In the genomic region with DNA sequence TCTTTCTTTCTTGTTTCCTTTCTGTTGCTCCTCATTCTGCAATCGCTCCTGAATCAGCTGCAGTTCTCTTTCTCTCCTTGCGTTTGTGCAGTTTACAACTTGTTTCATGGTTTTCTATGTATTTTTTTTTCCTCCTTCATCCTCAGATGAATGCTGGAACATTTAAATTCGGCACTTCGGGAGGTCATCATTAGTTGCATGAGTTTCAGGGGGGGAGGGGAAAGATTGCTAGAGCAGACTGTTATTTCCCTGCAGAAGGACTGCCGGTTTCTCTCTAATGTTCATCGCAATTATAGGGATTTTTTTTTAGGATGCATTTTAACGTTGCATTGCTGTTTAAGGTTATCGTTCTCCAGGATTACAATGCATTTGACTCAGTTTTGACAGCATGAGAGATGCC, we compare ENCODE assay signal across 9 cellular contexts. TPM values are rescaled to one million over a fixed set of nuclear protein-coding genes. Genes with fewer than 3 reads are reported as not detected.
DNase-seq lines count a peak whose midpoint lies in the region; ATAC-seq and TF ChIP-seq lines count a peak whose summit lies in the region.
"Had no signal": no experiment of that assay in that cellular context is flagged by ENCODE, and none has a peak within 500 bp of the region (broad histone marks: within the 10 kb centered on the region; RNA-seq: fewer than 3 reads in every experiment).

No MANE protein-coding gene starts in this region.

- peaks cover 45% of the 10 kb centered on the region for H3K4me1 Mint-ChIP-seq in GM23338

- H3K9me3 ChIP-seq in ascending aorta (no peaks in the 10 kb centered on the region), iPS DF 6.9 (ENCODE audit: control insufficient read depth, insufficient read depth, low read length) (no peaks in the 10 kb centered on the region)

- TF ChIP-seq CTCF in GM23338 (conservative IDR thresholded peaks at IDR 0.05; ENCODE audit: low read depth in 2 of 2) (no peak), ascending aorta (IDR thresholded peaks at IDR 0.05) (no peak)

- no peaks in the 10 kb centered on the region for H3K79me2 ChIP-seq in GM23338 (replicated peaks; ENCODE audit: insufficient read depth)

- H3K4me3 Mint-ChIP-seq in GM23338: peak overlapping the region; percentile 89

- no CpG with 5 or more reads among the region's 8 CpGs for WGBS in iPS DF 6.9 (ENCODE audit: insufficient coverage, insufficient read length)

- H3K9me2 ChIP-seq in GM23338 (ENCODE audit: insufficient read depth): no peaks in the 10 kb centered on the region

- no peaks in the 10 kb centered on the region; the same call in 2 of the 3 replicates for H3K9me3 Mint-ChIP-seq in GM23338

- H2AFZ ChIP-seq in GM23338: peak overlapping the region; percentile 98

- no peaks in the 10 kb centered on the region; the same call in 2 of the 3 replicates for H3K36me3 Mint-ChIP-seq in GM23338 (ENCODE audit: low read depth)

- intact Hi-C loops in ascending aorta (cut with DNase I): no loop called here

- H3K27ac ChIP-seq in GM23338 (ENCODE audit: low read depth) (peak overlapping the region; percentile 21; the same call in 1 of the 2 replicates), ascending aorta (no peak overlapping the region), iPS DF 6.9 (ENCODE audit: low read length) (no peak overlapping the region)
- H3K27ac ChIP-seq: VCaP had no signal

- no peaks in the 10 kb centered on the region for H3F3A ChIP-seq in GM23338 (replicated peaks; ENCODE audit: low read depth)

- H3K4me3 ChIP-seq in GM23338: peak overlapping the region; percentile 91
- H3K4me3 ChIP-seq in ascending aorta: peak overlapping the region; percentile 42 to 58
- peak overlapping the region; percentile 57; the same call in 1 of the 2 replicates for H3K4me3 ChIP-seq in iPS DF 6.9 (ENCODE audit: low read length)
- H3K4me3 ChIP-seq in skeletal muscle cell (ENCODE audit: low read depth, low read length): peak overlapping the region; percentile 59

- H3K27me3 Mint-ChIP-seq in GM23338 (ENCODE audit: insufficient read depth, low read depth, poor library complexity): peaks cover 10% of the 10 kb centered on the region

- no peak for ATAC-seq in GM23338

- H3K27me3 ChIP-seq in GM23338 (ENCODE audit: insufficient read depth) (peaks cover 14% of the 10 kb centered on the region), ascending aorta (no peaks in the 10 kb centered on the region), iPS DF 6.9 (ENCODE audit: control insufficient read depth, insufficient read depth, low read length) (peaks cover 3% of the 10 kb centered on the region; the same call in 1 of the 2 replicates)

- H3K27ac Mint-ChIP-seq in GM23338: no peak overlapping the region

- H3K36me3 ChIP-seq in GM23338 (ENCODE audit: insufficient read depth) (no peaks in the 10 kb centered on the region), ascending aorta (no peaks in the 10 kb centered on the region), iPS DF 6.9 (ENCODE audit: control insufficient read depth, insufficient read depth, low read length) (no peaks in the 10 kb centered on the region)

- no peaks in the 10 kb centered on the region for H4K20me1 ChIP-seq in GM23338 (replicated peaks; ENCODE audit: insufficient read depth)

- peak; percentile 12 for DNase-seq in GM23338 (ENCODE audit: low spot score)
- DNase-seq in ascending aorta (ENCODE audit: low spot score in 2 of 2): no peak
- DNase-seq in iPS DF 6.9 (ENCODE audit: low read depth, low spot score): no peak
- no peak for DNase-seq in skeletal muscle cell (ENCODE audit: low read depth)
- DNase-seq in central memory CD4-positive, alpha-beta T cell: no peak
- no peak for DNase-seq in HT-29 (ENCODE audit: low spot score)
- no peak for DNase-seq in NCI-H128 (lab: John Stamatoyannopoulos, UW; ENCODE audit: unreplicated experiment)
- no peak for DNase-seq in NCI-H345 treated with DMSO at 0.1 percent for 48 hours (lab: John Stamatoyannopoulos, UW; ENCODE audit: unreplicated experiment)

- H3K4me2 ChIP-seq in GM23338: peak overlapping the region; percentile 96

- peaks cover 44% of the 10 kb centered on the region for H3K4me1 ChIP-seq in GM23338 (ENCODE audit: insufficient read depth)
- H3K4me1 ChIP-seq in ascending aorta: no peaks in the 10 kb centered on the region
- H3K4me1 ChIP-seq in iPS DF 6.9 (ENCODE audit: control insufficient read depth, insufficient read depth, low read length): no peaks in the 10 kb centered on the region

TF ChIP-seq in GM23338, 12 proteins besides CTCF, POLR2A, EP300 and RAD21:
- TF ChIP-seq EZH2phosphoT487 (IDR thresholded peaks at IDR 0.05; ENCODE audit: unreplicated experiment) (no peak), POLR2AphosphoS5 (IDR thresholded peaks at IDR 0.05; ENCODE audit: low read depth) (no peak), ZNF331 (CRISPR knock-in tag; IDR thresholded peaks at IDR 0.05; ENCODE audit: low read depth) (no peak), CREB1 (CRISPR knock-in tag; IDR thresholded peaks at IDR 0.05; ENCODE audit: low read depth) (no peak), STAT1 (IDR thresholded peaks at IDR 0.05; ENCODE audit: unreplicated experiment) (no peak)
- TF ChIP-seq, protein P1, sequence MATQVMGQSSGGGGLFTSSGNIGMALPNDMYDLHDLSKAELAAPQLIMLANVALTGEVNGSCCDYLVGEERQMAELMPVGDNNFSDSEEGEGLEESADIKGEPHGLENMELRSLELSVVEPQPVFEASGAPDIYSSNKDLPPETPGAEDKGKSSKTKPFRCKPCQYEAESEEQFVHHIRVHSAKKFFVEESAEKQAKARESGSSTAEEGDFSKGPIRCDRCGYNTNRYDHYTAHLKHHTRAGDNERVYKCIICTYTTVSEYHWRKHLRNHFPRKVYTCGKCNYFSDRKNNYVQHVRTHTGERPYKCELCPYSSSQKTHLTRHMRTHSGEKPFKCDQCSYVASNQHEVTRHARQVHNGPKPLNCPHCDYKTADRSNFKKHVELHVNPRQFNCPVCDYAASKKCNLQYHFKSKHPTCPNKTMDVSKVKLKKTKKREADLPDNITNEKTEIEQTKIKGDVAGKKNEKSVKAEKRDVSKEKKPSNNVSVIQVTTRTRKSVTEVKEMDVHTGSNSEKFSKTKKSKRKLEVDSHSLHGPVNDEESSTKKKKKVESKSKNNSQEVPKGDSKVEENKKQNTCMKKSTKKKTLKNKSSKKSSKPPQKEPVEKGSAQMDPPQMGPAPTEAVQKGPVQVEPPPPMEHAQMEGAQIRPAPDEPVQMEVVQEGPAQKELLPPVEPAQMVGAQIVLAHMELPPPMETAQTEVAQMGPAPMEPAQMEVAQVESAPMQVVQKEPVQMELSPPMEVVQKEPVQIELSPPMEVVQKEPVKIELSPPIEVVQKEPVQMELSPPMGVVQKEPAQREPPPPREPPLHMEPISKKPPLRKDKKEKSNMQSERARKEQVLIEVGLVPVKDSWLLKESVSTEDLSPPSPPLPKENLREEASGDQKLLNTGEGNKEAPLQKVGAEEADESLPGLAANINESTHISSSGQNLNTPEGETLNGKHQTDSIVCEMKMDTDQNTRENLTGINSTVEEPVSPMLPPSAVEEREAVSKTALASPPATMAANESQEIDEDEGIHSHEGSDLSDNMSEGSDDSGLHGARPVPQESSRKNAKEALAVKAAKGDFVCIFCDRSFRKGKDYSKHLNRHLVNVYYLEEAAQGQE (IDR thresholded peaks at IDR 0.05; ENCODE audit: unreplicated experiment): no peak
TF ChIP-seq in GM23338: peak in this region for 0.

RNA-seq across cellular contexts. Expression of gene TENM2, which starts 0.7 kb away (rescaled TPM):
- 1.3 and 3.0 TPM in 2 replicates for total RNA-seq in GM23338 (2014; rRNA removed; shearing (Covaris generic))
- polyA plus RNA-seq in GM23338 (2016; fragmentation: Nextera tagmentation; extraction: Ambion mirVana): 0.89 and 1.8 TPM in 2 replicates
- 0.11 TPM for total RNA-seq in ascending aorta
- total RNA-seq in HT-29 (2014; rRNA removed; shearing (Covaris generic)): not detected in 2 replicates
